ENCODE assay signal across 11 cellular contexts in genomic region chr4:165580379-165580905, GRCh38.
DNase-seq lines count a peak whose midpoint lies in the region; ATAC-seq and TF ChIP-seq lines count a peak whose summit lies in the region.
"Had no signal": no experiment of that assay in that cellular context is flagged by ENCODE, and none has a peak within 500 bp of the region (broad histone marks: within the 10 kb centered on the region; RNA-seq: fewer than 3 reads in every experiment).

No MANE protein-coding gene starts in this region.

- WGBS in sigmoid colon, 2 donors: 31 to 41% methylated on average over 4 of the region's 4 CpGs

- no peak for TF ChIP-seq CTCF in foreskin keratinocyte (conservative IDR thresholded peaks at IDR 0.05)
- TF ChIP-seq CTCF in sigmoid colon (IDR thresholded peaks at IDR 0.05): no peak
- TF ChIP-seq CTCF in vagina (IDR thresholded peaks at IDR 0.05): no peak

- TF ChIP-seq EP300 in sigmoid colon (IDR thresholded peaks at IDR 0.05): no peak

- H3K4me1 ChIP-seq in foreskin keratinocyte: peaks cover 15% of the 10 kb centered on the region
- peaks cover 0 to 21% (median 17%) of the 10 kb centered on the region in 4 donors for H3K4me1 ChIP-seq in sigmoid colon
- no peaks in the 10 kb centered on the region for H3K4me1 ChIP-seq in vagina

- H3K27me3 ChIP-seq in foreskin keratinocyte (no peaks in the 10 kb centered on the region), sigmoid colon (no peaks in the 10 kb centered on the region), vagina (no peaks in the 10 kb centered on the region)

- H3K27ac ChIP-seq in foreskin keratinocyte (peak overlapping the region; percentile 84), sigmoid colon (peak overlapping the region in 3 of 4 donors; percentile 7 to 49 (median 20)), vagina (no peak overlapping the region)
- H3K27ac ChIP-seq: 22Rv1 had no signal

- intact Hi-C loops in sigmoid colon (cut with DNase I) (no loop called here), vagina (cut with DNase I) (no loop called here)

- H3K9me3 ChIP-seq in sigmoid colon: no peaks in the 10 kb centered on the region
- H3K9me3 ChIP-seq in vagina: no peaks in the 10 kb centered on the region

- H3K36me3 ChIP-seq in sigmoid colon (no peaks in the 10 kb centered on the region), vagina (no peaks in the 10 kb centered on the region)

- H3K4me3 ChIP-seq in sigmoid colon (no peak overlapping the region), vagina (no peak overlapping the region)

- DNase-seq in DMS 273 (lab: John Stamatoyannopoulos, UW; ENCODE audit: unreplicated experiment) (peak; percentile 12), DMS 273 treated with DMSO at 0.1 percent for 48 hours (lab: John Stamatoyannopoulos, UW) (no peak), foreskin keratinocyte (peak; percentile 100), sigmoid colon (no peak), vagina (ENCODE audit: extremely low spot score in 2 of 2) (no peak), NCI-H1092 treated with DMSO at 0.1 percent for 48 hours (lab: John Stamatoyannopoulos, UW) (no peak)
- DNase-seq: activated CD4-positive, alpha-beta T cell treated with anti-CD3 and anti-CD28 coated beads for 1 hour; NCI-H748 treated with DMSO at 0.1 percent for 48 hours had no signal

- peak; percentile 68; the same call in 2 of the 3 replicates for ATAC-seq in SK-N-SH treated with all-trans-retinoic acid at 6 μM for 48 hours
- ATAC-seq in foreskin keratinocyte: peak; percentile 99
- no peak for ATAC-seq in GM19351 (IDR thresholded peaks at IDR 0.05; ENCODE audit: unreplicated experiment)

- TF ChIP-seq POLR2A in sigmoid colon (IDR thresholded peaks at IDR 0.05) (no peak), vagina (IDR thresholded peaks at IDR 0.05) (no peak)

TF ChIP-seq in SK-N-SH treated with all-trans-retinoic acid at 6 μM for 48 hours, 23 proteins besides CTCF, POLR2A, EP300 and RAD21:
- no peak for TF ChIP-seq TCF4 (CRISPR knock-in tag; IDR thresholded peaks at IDR 0.05; ENCODE audit: borderline replicate concordance)
- TF ChIP-seq ZC3H10 (CRISPR knock-in tag; IDR thresholded peaks at IDR 0.05): no peak
- TF ChIP-seq ISL1 (CRISPR knock-in tag; IDR thresholded peaks at IDR 0.05): no peak
- no peak for TF ChIP-seq RARB (CRISPR knock-in tag; IDR thresholded peaks at IDR 0.05)
- no peak for TF ChIP-seq OSR1 (CRISPR knock-in tag; IDR thresholded peaks at IDR 0.05)
- TF ChIP-seq ZNF565 (CRISPR knock-in tag; conservative IDR thresholded peaks at IDR 0.05; ENCODE audit: low read depth): no peak
- no peak for TF ChIP-seq ESRRG (CRISPR knock-in tag; IDR thresholded peaks at IDR 0.05)
- no peak for TF ChIP-seq ZFP3 (CRISPR knock-in tag; IDR thresholded peaks at IDR 0.05)
- no peak for TF ChIP-seq TSHZ2 (CRISPR knock-in tag; IDR thresholded peaks at IDR 0.05)

Comparison
In these comparisons a context has a peak if more than half of its experiments do, and no peak if none do; other contexts are left out.
1. DNase-seq: peak in DMS 273 (single experiment) and foreskin keratinocyte (2 of 2); none in DMS 273 treated with DMSO at 0.1 percent for 48 hours (single experiment), sigmoid colon (single experiment), vagina (0 of 2) and NCI-H1092 treated with DMSO at 0.1 percent for 48 hours (single experiment).